Comparison of ENCODE assay signal across 21 cellular contexts in the genomic region with DNA sequence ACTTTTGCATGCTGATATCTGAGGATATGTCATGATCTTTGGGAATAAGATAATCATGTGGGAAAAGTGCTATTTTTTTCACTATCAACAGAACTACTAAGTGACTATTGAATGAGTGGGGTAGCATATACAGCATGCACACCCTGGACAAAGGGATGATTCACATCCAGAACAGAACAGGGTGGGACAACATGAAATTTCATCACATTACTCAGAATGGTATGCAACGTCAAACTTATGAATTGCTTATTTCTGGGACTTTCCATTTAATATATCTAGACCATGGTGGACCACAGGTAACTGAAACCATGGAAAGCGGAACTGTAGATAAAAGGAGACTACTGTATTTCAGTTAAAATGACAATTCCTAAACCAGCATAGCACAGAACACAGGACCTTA.
"Had no signal": no experiment of that assay in that cellular context is flagged by ENCODE, and none has a peak within 500 bp of the region (broad histone marks: within the 10 kb centered on the region; RNA-seq: fewer than 3 reads in every experiment).

No MANE protein-coding gene starts in this region.

- H3K36me3 ChIP-seq: adrenal gland, ascending aorta, colonic mucosa, esophagus squamous epithelium, left lung, neural progenitor cell, WERI-Rb-1 had no signal

- H3K9me3 ChIP-seq: adrenal gland, ascending aorta, colonic mucosa, esophagus squamous epithelium, testis had no signal

- H3K27ac ChIP-seq: adrenal gland, ascending aorta, colonic mucosa, dorsolateral prefrontal cortex, esophagus squamous epithelium, left lung, neural progenitor cell, testis, WERI-Rb-1 had no signal

- H3K4me1 ChIP-seq: adrenal gland, ascending aorta, colonic mucosa, esophagus squamous epithelium, left lung, neural progenitor cell, testis had no signal

- DNase-seq: activated CD4-positive, alpha-beta T cell treated with anti-CD3 and anti-CD28 coated beads, Interleukin-2, amount 50 U/mL, for 1 hour; activated CD4-positive, CD25-positive, alpha-beta regulatory T cell treated with anti-CD3 and anti-CD28 coated beads, Interleukin-2, amount 50 U/mL, for 72 hours; activated T-cell treated with anti-CD3 and anti-CD28 coated beads, Interleukin-2, amount 50 U/mL, for 24 hours; adrenal gland; colonic mucosa; dorsolateral prefrontal cortex; effector memory CD8-positive, alpha-beta T cell; esophagus squamous epithelium; left lung; naive thymus-derived CD8-positive, alpha-beta T cell; retina; stimulated activated CD4-positive, alpha-beta T cell treated with anti-CD3 and anti-CD28 coated beads, Interleukin-2, amount 100 ng/mL, for 48 hours; stimulated activated naive CD4-positive, alpha-beta T cell; testis; trophoblast cell; WERI-Rb-1 had no signal

- H3K4me3 ChIP-seq: adrenal gland, ascending aorta, colonic mucosa, dorsolateral prefrontal cortex, esophagus squamous epithelium, left lung, neural progenitor cell, testis had no signal

- H3K27me3 ChIP-seq: adrenal gland, ascending aorta, colonic mucosa, dorsolateral prefrontal cortex, esophagus squamous epithelium, left lung, neural progenitor cell, testis had no signal

- FAIRE-seq: endothelial cell of umbilical vein had no signal

- ATAC-seq: activated naive CD4-positive, alpha-beta T cell treated with anti-CD3 and anti-CD28 coated beads, Interleukin-2, amount 50 U/mL, for 72 hours; activated T-helper 17 cell treated with anti-CD3 and anti-CD28 coated beads, Interleukin-2, amount 50 U/mL, for 72 hours; effector memory CD8-positive, alpha-beta T cell; left lung; naive thymus-derived CD8-positive, alpha-beta T cell had no signal
